1 cellular context compared by ENCODE assay signal in genomic region chr11:78147807-78148206, GRCh38.
TF ChIP-seq lines count a peak whose summit lies in the region.

No MANE protein-coding gene starts in this region.

TF ChIP-seq in GM23338, 12 proteins besides CTCF, POLR2A, EP300 and RAD21 (continued from another document):
- TF ChIP-seq REST (IDR thresholded peaks at IDR 0.05; ENCODE audit: unreplicated experiment) = no peak
- no peak for TF ChIP-seq ETS1 (IDR thresholded peaks at IDR 0.05)
- no peak for TF ChIP-seq STAT1 (IDR thresholded peaks at IDR 0.05; ENCODE audit: unreplicated experiment)
- no peak for TF ChIP-seq EZH2phosphoT487 (IDR thresholded peaks at IDR 0.05; ENCODE audit: unreplicated experiment)
- TF ChIP-seq EZH2 (IDR thresholded peaks at IDR 0.05; ENCODE audit: low read depth, unreplicated experiment) = no peak
- no peak for TF ChIP-seq ZNF331 (CRISPR knock-in tag; IDR thresholded peaks at IDR 0.05; ENCODE audit: low read depth)
- TF ChIP-seq CREB1 (CRISPR knock-in tag; IDR thresholded peaks at IDR 0.05; ENCODE audit: low read depth) = no peak
- no peak for TF ChIP-seq ZNF462 (CRISPR knock-in tag; IDR thresholded peaks at IDR 0.05)
- TF ChIP-seq POLR2AphosphoS5 (IDR thresholded peaks at IDR 0.05; ENCODE audit: low read depth) = no peak
- TF ChIP-seq ZNF114 (CRISPR knock-in tag; IDR thresholded peaks at IDR 0.05) = no peak
TF ChIP-seq in GM23338: peak in this region for 0.
